ENCODE assay signal across 9 cellular contexts in the genomic region with DNA sequence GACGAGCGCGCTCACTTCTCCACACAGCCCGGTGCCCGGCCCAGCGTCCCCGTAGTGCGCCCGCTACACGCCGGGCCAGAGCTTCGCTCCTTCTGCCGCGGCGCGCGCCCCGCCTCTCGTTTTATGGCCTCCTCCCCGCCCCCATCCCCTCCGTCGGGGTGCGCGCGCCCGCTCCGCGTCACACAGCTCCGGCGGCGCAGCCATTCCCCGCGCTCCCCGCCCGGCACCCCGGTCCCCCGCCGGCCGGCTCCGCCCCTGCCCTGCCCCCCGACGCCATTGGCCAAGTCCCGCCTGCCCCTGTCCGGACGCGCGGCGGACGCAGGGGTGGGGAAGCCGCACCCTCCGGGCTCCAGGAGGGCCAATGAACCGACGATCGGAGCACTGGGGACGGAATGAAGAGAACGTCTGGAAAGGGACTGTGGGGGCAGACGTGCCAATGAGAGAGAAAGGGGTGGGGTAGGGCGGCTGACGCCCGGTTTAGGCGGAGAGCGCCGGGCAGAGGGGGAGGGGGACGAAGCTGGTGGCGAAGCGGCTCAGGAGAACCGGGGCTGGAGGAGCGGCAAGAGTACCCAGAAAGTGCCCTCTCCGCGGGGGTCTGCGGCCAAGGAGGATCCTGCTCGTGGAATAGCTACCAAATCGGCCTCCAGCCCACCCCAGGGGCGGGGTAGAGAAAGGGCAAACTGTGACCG. TPM values are rescaled to one million over a fixed set of nuclear protein-coding genes. Genes with fewer than 3 reads are reported as not detected.
DNase-seq lines count a peak whose midpoint lies in the region; ATAC-seq, FAIRE-seq and TF ChIP-seq lines count a peak whose summit lies in the region.
"Had no signal": no experiment of that assay in that cellular context is flagged by ENCODE, and none has a peak within 500 bp of the region (broad histone marks: within the 10 kb centered on the region; RNA-seq: fewer than 3 reads in every experiment).

A gene with protein sequence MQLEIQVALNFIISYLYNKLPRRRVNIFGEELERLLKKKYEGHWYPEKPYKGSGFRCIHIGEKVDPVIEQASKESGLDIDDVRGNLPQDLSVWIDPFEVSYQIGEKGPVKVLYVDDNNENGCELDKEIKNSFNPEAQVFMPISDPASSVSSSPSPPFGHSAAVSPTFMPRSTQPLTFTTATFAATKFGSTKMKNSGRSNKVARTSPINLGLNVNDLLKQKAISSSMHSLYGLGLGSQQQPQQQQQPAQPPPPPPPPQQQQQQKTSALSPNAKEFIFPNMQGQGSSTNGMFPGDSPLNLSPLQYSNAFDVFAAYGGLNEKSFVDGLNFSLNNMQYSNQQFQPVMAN (minus strand): TSS at position 94 of the 689 bp plus-strand sequence. CDS start 2,337 bp downstream, outside the sequence.

- H3K9me1 ChIP-seq in keratinocyte (ENCODE audit: control insufficient read depth, extremely low read depth, insufficient read depth, low read length), result no peaks in the 10 kb centered on the region

- peak within 1 kb of the TSS; percentile 75 for H2AFZ ChIP-seq in keratinocyte (ENCODE audit: control insufficient read depth, low read length)

- no peaks in the 10 kb centered on the region for H3K9me3 ChIP-seq in keratinocyte (ENCODE audit: control insufficient read depth, low read depth, low read length)

- dilution Hi-C loops in keratinocyte (cut with MboI; ENCODE audit: extremely low pct_ligation_motif_present, low sequenced_read_pairs), result loop anchor here (25.0 kb wide), 1 partner anchor 96 kb away; no protein-coding TSS in a partner anchor

- H3K36me3 ChIP-seq in keratinocyte (ENCODE audit: control insufficient read depth in 2 of 2, extremely low read depth in 1 of 2, insufficient read depth in 2 of 2, low read length in 2 of 2), result peaks cover 7 to 14% of the 10 kb centered on the region in 2 experiments

- ATAC-seq in GM19035 (IDR thresholded peaks at IDR 0.05; ENCODE audit: unreplicated experiment) (peak; percentile 63), HG03342 (IDR thresholded peaks at IDR 0.05; ENCODE audit: unreplicated experiment) (peak; percentile 58)

- peaks cover 34% of the 10 kb centered on the region for H3K79me2 ChIP-seq in keratinocyte (ENCODE audit: control insufficient read depth, insufficient read depth, low read length)

- DNase-seq in AG10803 (ENCODE audit: low read depth), result peak; percentile 97
- DNase-seq in NCI-H446 (lab: John Stamatoyannopoulos, UW), result peak; percentile 91 to 97
- peak; percentile 91 for DNase-seq in activated CD4-positive, CD25-positive, alpha-beta regulatory T cell treated with anti-CD3 and anti-CD28 coated beads, Interleukin-2, amount 50 U/mL, for 16 hours (ENCODE audit: low read depth, low spot score)
- peak; percentile 94 for DNase-seq in central memory CD4-positive, alpha-beta T cell
- DNase-seq in keratinocyte (ENCODE audit: low read depth, low spot score), result no peak
- peak; percentile 91 to 96 (median 93) for DNase-seq in stimulated activated CD4-positive, alpha-beta T cell treated with anti-CD3 and anti-CD28 coated beads, Interleukin-12 subunit alpha, Interleukin-12 subunit beta, amount 100 ng/mL, for 48 hours (ENCODE audit: low read depth in 2 of 3, low spot score in 1 of 3)

- peaks cover 20% of the 10 kb centered on the region for H4K20me1 ChIP-seq in keratinocyte (ENCODE audit: control insufficient read depth, extremely low read depth, insufficient read depth, low read length)

- peak within 1 kb of the TSS; percentile 100 for H3K4me2 ChIP-seq in keratinocyte (ENCODE audit: control insufficient read depth, extremely low read depth, insufficient read depth, low read depth, low read length)

- peaks cover 31% of the 10 kb centered on the region for H3K4me1 ChIP-seq in keratinocyte (ENCODE audit: control insufficient read depth, extremely low read depth, insufficient read depth, low read length)

- TF ChIP-seq CTCF in AG10803 (conservative IDR thresholded peaks at IDR 0.05; ENCODE audit: low read length) (no peak), keratinocyte (optimal IDR thresholded peaks at IDR 0.05 in 1 of 3, IDR thresholded peaks at IDR 0.05 in 1 of 3, conservative IDR thresholded peaks at IDR 0.05 in 1 of 3; ENCODE audit: extremely low read depth in 1 of 3, insufficient read depth in 2 of 3, low read length in 3 of 3) (no peak)

- FAIRE-seq in keratinocyte (lab: Jason Lieb, UNC), result no peak
- FAIRE-seq: colon had no signal

- H3K4me3 ChIP-seq in AG10803 (ENCODE audit: low read length) (peak within 1 kb of the TSS; percentile 95), keratinocyte (ENCODE audit: control insufficient read depth in 2 of 3, extremely low read depth in 1 of 3, insufficient read depth in 2 of 3, low read depth in 1 of 3, low read length in 3 of 3) (peak within 1 kb of the TSS; percentile 72 to 99 (median 98))

- no peaks in the 10 kb centered on the region for H3K27me3 ChIP-seq in keratinocyte (ENCODE audit: control insufficient read depth, extremely low read depth, insufficient read depth, low read length)

- peak within 1 kb of the TSS; percentile 98 for H3K9ac ChIP-seq in keratinocyte (ENCODE audit: control insufficient read depth, extremely low read depth, insufficient read depth, low read length)

- peak within 1 kb of the TSS; percentile 98 for H3K27ac ChIP-seq in keratinocyte (ENCODE audit: control insufficient read depth, insufficient read depth, low read length)

RNA-seq across cellular contexts. Expression of the gene that starts here (rescaled TPM):
- 59.5 to 73.3 TPM (median 64.4 TPM) in 3 replicates for polyA plus RNA-seq in keratinocyte
- 97.4 TPM for polyA plus RNA-seq in keratinocyte (2011; ENCODE audit: low read depth)
- polyA plus RNA-seq in keratinocyte (2011; cell fraction: cytosol; rRNA removed), result 43.7 and 59.1 TPM in 2 replicates
- polyA plus RNA-seq in keratinocyte (2011; cell fraction: nucleus; rRNA removed), result 146 and 173 TPM in 2 replicates
- 94.3 and 311 TPM in 2 replicates for polyA plus RNA-seq in keratinocyte (2012; ENCODE audit: low replicate concordance)
- polyA minus RNA-seq in keratinocyte, result 84.2 to 122 TPM (median 105 TPM) in 3 replicates
- polyA minus RNA-seq in keratinocyte (2011; cell fraction: cytosol; rRNA and poly(A)+ RNA removed), result 108 TPM
- polyA minus RNA-seq in keratinocyte (2011; cell fraction: nucleus; rRNA and poly(A)+ RNA removed), result 181 and 201 TPM in 2 replicates
